In genomic region chr13:93521307-93521706, GRCh38 we compare ENCODE assay signal across 32 cellular contexts.
"Had no signal": no experiment of that assay in that cellular context is flagged by ENCODE, and none has a peak within 500 bp of the region (broad histone marks: within the 10 kb centered on the region; RNA-seq: fewer than 3 reads in every experiment).

No MANE protein-coding gene starts in this region.

- H3K36me3 ChIP-seq: adrenal gland, brain microvascular endothelial cell, breast epithelium had no signal

- ATAC-seq: activated CD8-positive, alpha-beta T cell treated with anti-CD3 and anti-CD28 coated beads for 36 hours; activated naive CD4-positive, alpha-beta T cell treated with anti-CD3 and anti-CD28 coated beads, Interleukin-2, amount 50 U/mL, for 72 hours; activated T-cell treated with anti-CD3 and anti-CD28 coated beads, Interleukin-2, amount 50 U/mL, for 4 hours; activated T-cell treated with anti-CD3 and anti-CD28 coated beads, Interleukin-2, amount 50 U/mL, for 72 hours; activated T-helper 17 cell treated with anti-CD3 and anti-CD28 coated beads, Interleukin-2, amount 50 U/mL, for 72 hours; body of pancreas had no signal

- H3K4me1 ChIP-seq: adrenal gland, body of pancreas, breast epithelium had no signal

- H3K27ac ChIP-seq: adrenal gland, body of pancreas, brain microvascular endothelial cell, breast epithelium, VCaP had no signal

- DNase-seq: activated B cell treated with CpG ODN at 0.5 μM for 24 hours; activated CD4-positive, alpha-beta memory T cell treated with anti-CD3 and anti-CD28 coated beads for 36 hours; activated CD4-positive, alpha-beta T cell treated with anti-CD3 and anti-CD28 coated beads for 4 hours; activated CD4-positive, alpha-beta T cell treated with anti-CD3 and anti-CD28 coated beads, Interleukin-2, amount 10 ng/mL, durations not matched to agents 24 days and 14 days; activated CD4-positive, alpha-beta T cell treated with anti-CD3 and anti-CD28 coated beads, Interleukin-2, amount 50 U/mL, for 1 hour; activated CD4-positive, alpha-beta T cell treated with anti-CD3 and anti-CD28 coated beads, Interleukin-2, amount 50 U/mL, for 4 hours; activated CD4-positive, CD25-positive, alpha-beta regulatory T cell treated with anti-CD3 and anti-CD28 coated beads, Interleukin-2, amount 50 U/mL, for 72 hours; activated CD8-positive, alpha-beta memory T cell treated with anti-CD3 and anti-CD28 coated beads, Interleukin-2, amount 50 U/mL, for 4 hours; activated CD8-positive, alpha-beta T cell treated with anti-CD3 and anti-CD28 coated beads for 36 hours; activated effector memory CD4-positive, alpha-beta T cell treated with anti-CD3 and anti-CD28 coated beads, Interleukin-2, amount 50 U/mL, for 16 hours; activated gamma-delta T cell treated with Interleukin-2 at 50 U/mL for 16 hours; activated naive CD4-positive, alpha-beta T cell; activated naive CD4-positive, alpha-beta T cell treated with anti-CD3 and anti-CD28 coated beads for 36 hours; activated naive CD4-positive, alpha-beta T cell treated with anti-CD3 and anti-CD28 coated beads, Interleukin-2, amount 50 U/mL, for 16 hours; activated naive CD8-positive, alpha-beta T cell treated with anti-CD3 and anti-CD28 coated beads for 36 hours; activated T-cell treated with anti-CD3 and anti-CD28 coated beads for 4 hours; activated T-cell treated with anti-CD3 and anti-CD28 coated beads, Interleukin-2, amount 50 U/mL, for 1 hour; activated T-cell treated with anti-CD3 and anti-CD28 coated beads, Interleukin-2, amount 50 U/mL, for 4 hours; activated T-cell treated with anti-CD3 and anti-CD28 coated beads, Interleukin-2, amount 50 U/mL, for 72 hours; adrenal gland; amniotic stem cell; aorta; body of pancreas; brain microvascular endothelial cell; central memory CD4-positive, alpha-beta T cell; T-helper 1 cell; T-helper 2 cell; T-helper 9 cell had no signal

- H3K4me3 ChIP-seq: adrenal gland, body of pancreas, breast epithelium had no signal

- H3K9me3 ChIP-seq: adrenal gland, body of pancreas, breast epithelium had no signal

- H3K27me3 ChIP-seq: adrenal gland, body of pancreas, brain microvascular endothelial cell, breast epithelium had no signal
